11 cellular contexts compared by ENCODE assay signal in genomic region chr21:16536661-16537359, GRCh38.
DNase-seq lines count a peak whose midpoint lies in the region; ATAC-seq, FAIRE-seq and TF ChIP-seq lines count a peak whose summit lies in the region.
"Had no signal": no experiment of that assay in that cellular context is flagged by ENCODE, and none has a peak within 500 bp of the region (broad histone marks: within the 10 kb centered on the region; RNA-seq: fewer than 3 reads in every experiment).

No MANE protein-coding gene starts in this region.

- no peak for DNase-seq in H54 (ENCODE audit: insufficient read length, low spot score)
- peak in 1 of 2 experiments; percentile 76 for DNase-seq in SJSA1 (ENCODE audit: low read depth in 1 of 2, low spot score in 2 of 2)
- peak; percentile 30 for DNase-seq in fibroblast of gingiva (ENCODE audit: low read depth)
- DNase-seq in Kasumi-1 (lab: John Stamatoyannopoulos, UW): no peak
- DNase-seq in NCI-H1048 (lab: John Stamatoyannopoulos, UW): no peak
- DNase-seq: erythroblast, NCI-H69 had no signal

- no peaks in the 10 kb centered on the region for H3K36me3 ChIP-seq in SJSA1
- H3K36me3 ChIP-seq in skeletal muscle tissue (ENCODE audit: control insufficient read depth in 3 of 3, insufficient read depth in 3 of 3, low read length in 3 of 3): peaks cover 0 to 3% (median 0%) of the 10 kb centered on the region in 3 donors

- H3K9me3 ChIP-seq in SJSA1 (replicated peaks) (no peaks in the 10 kb centered on the region), skeletal muscle tissue (ENCODE audit: control insufficient read depth in 3 of 3, low read length in 3 of 3) (no peaks in the 10 kb centered on the region)

- no peak for TF ChIP-seq POLR2A in H54 (IDR thresholded peaks at IDR 0.05; ENCODE audit: low read depth, low read length)

- ATAC-seq in HG02642 (IDR thresholded peaks at IDR 0.05; ENCODE audit: poor library complexity, unreplicated experiment): no peak
- ATAC-seq in GM21529 (IDR thresholded peaks at IDR 0.05; ENCODE audit: unreplicated experiment): no peak

- H3K4me3 ChIP-seq in SJSA1: peak overlapping the region; percentile 47
- peak overlapping the region; percentile 66 to 71 (median 67) for H3K4me3 ChIP-seq in skeletal muscle tissue (ENCODE audit: low read length in 3 of 3)
- H3K4me3 ChIP-seq: smooth muscle cell had no signal

- H3K27me3 ChIP-seq in SJSA1 (replicated peaks) (no peaks in the 10 kb centered on the region), skeletal muscle tissue (ENCODE audit: control insufficient read depth in 3 of 3, insufficient read depth in 3 of 3, low read length in 3 of 3) (no peaks in the 10 kb centered on the region)

- FAIRE-seq in H54 (lab: Jason Lieb, UNC): peak; percentile 41

- H3K4me1 ChIP-seq in SJSA1 (replicated peaks) (peaks cover 38% of the 10 kb centered on the region), skeletal muscle tissue (ENCODE audit: control insufficient read depth in 3 of 3, insufficient read depth in 3 of 3, low read length in 3 of 3) (peaks cover 0 to 14% (median 6%) of the 10 kb centered on the region in 3 donors)

- H3K27ac ChIP-seq in SJSA1 (peak overlapping the region; percentile 95), skeletal muscle tissue (ENCODE audit: low read depth, low read length) (peak overlapping the region; percentile 76)

- peak overlapping the region; percentile 79 to 80 (median 79) for H3K9ac ChIP-seq in skeletal muscle tissue (ENCODE audit: low read depth in 1 of 3, low read length in 3 of 3)
